17 cellular contexts compared by ENCODE assay signal in genomic region chr1:77316006-77316405, GRCh38. TPM values are rescaled to one million over a fixed set of nuclear protein-coding genes. Genes with fewer than 3 reads are reported as not detected.
DNase-seq lines count a peak whose midpoint lies in the region; ATAC-seq and TF ChIP-seq lines count a peak whose summit lies in the region.
"Had no signal": no experiment of that assay in that cellular context is flagged by ENCODE, and none has a peak within 500 bp of the region (broad histone marks: within the 10 kb centered on the region; RNA-seq: fewer than 3 reads in every experiment).

No MANE protein-coding gene starts in this region.

- H3K4me3 ChIP-seq in epithelial cell of proximal tubule (ENCODE audit: low read depth, low read length) (no peak overlapping the region), mesendoderm (ENCODE audit: low read length) (no peak overlapping the region), right cardiac atrium (ENCODE audit: low read length) (no peak overlapping the region)
- H3K4me3 ChIP-seq: gastrocnemius medialis, SJCRH30, skin epidermis, upper lobe of left lung had no signal

- no peaks in the 10 kb centered on the region for H3K79me2 ChIP-seq in mesendoderm (ENCODE audit: control insufficient read depth, insufficient read depth, low read length)

- no peak overlapping the region for H2BK120ac ChIP-seq in mesendoderm (ENCODE audit: low read depth, low read length)

- DNase-seq in AG20443 (ENCODE audit: low spot score) (peak; percentile 34), M059J (ENCODE audit: low read depth) (peak; percentile 41), epithelial cell of proximal tubule (ENCODE audit: low read depth) (peak; percentile 94), mesendoderm (peak; percentile 37), right cardiac atrium (no peak), nucleus accumbens (lab: John Stamatoyannopoulos, UW) (no peak), H4 (ENCODE audit: low spot score) (no peak)
- DNase-seq: activated CD4-positive, alpha-beta T cell treated with anti-CD3 and anti-CD28 coated beads, Interleukin-2, amount 10 ng/mL, durations not matched to agents 24 days and 14 days; activated naive CD4-positive, alpha-beta T cell treated with Interleukin-2 at 50 U/mL for 16 hours; effector CD4-positive, alpha-beta T cell; gastrocnemius medialis; NCI-H1694 treated with DMSO at 0.1 percent for 48 hours; SJCRH30; upper lobe of left lung had no signal

- H3K4me1 ChIP-seq in mesendoderm (ENCODE audit: control insufficient read depth, low read depth, low read length) (no peaks in the 10 kb centered on the region), right cardiac atrium (ENCODE audit: control insufficient read depth, insufficient read depth, low read length) (no peaks in the 10 kb centered on the region)
- H3K4me1 ChIP-seq: gastrocnemius medialis, SJCRH30, upper lobe of left lung had no signal

- no peak overlapping the region for H2BK15ac ChIP-seq in mesendoderm (replicated peaks; ENCODE audit: low read depth)

- intact Hi-C loops in right cardiac atrium (cut with DNase I), result no loop called here

- H3K27me3 ChIP-seq in mesendoderm (ENCODE audit: insufficient read depth, low read length, poor library complexity), result no peaks in the 10 kb centered on the region
- no peaks in the 10 kb centered on the region for H3K27me3 ChIP-seq in right cardiac atrium (ENCODE audit: control insufficient read depth, insufficient read depth)
- H3K27me3 ChIP-seq: gastrocnemius medialis, SJCRH30, upper lobe of left lung had no signal

- H3K36me3 ChIP-seq in mesendoderm (ENCODE audit: control insufficient read depth, insufficient read depth, low read length), result no peaks in the 10 kb centered on the region
- H3K36me3 ChIP-seq: gastrocnemius medialis, SJCRH30, upper lobe of left lung had no signal

- no peak overlapping the region for H3K4ac ChIP-seq in mesendoderm (ENCODE audit: low read depth, low read length)

- no peak overlapping the region for H3K9ac ChIP-seq in mesendoderm (ENCODE audit: low read length)

- H3K27ac ChIP-seq in mesendoderm (ENCODE audit: low read depth, low read length), result no peak overlapping the region
- no peak overlapping the region for H3K27ac ChIP-seq in right cardiac atrium (ENCODE audit: low read length)
- H3K27ac ChIP-seq: gastrocnemius medialis, SJCRH30, skin epidermis, upper lobe of left lung had no signal

- H2AK5ac ChIP-seq in mesendoderm (ENCODE audit: low read length), result no peak overlapping the region

- H3K9me3 ChIP-seq in right cardiac atrium (ENCODE audit: control insufficient read depth, low read length), result no peaks in the 10 kb centered on the region
- H3K9me3 ChIP-seq: gastrocnemius medialis, SJCRH30, upper lobe of left lung had no signal

- H2BK5ac ChIP-seq in mesendoderm (ENCODE audit: low read length), result no peak overlapping the region

- no peak overlapping the region for H3K18ac ChIP-seq in mesendoderm (ENCODE audit: low read length)

- no peak overlapping the region for H3K23ac ChIP-seq in mesendoderm (ENCODE audit: low read length)

- H3K4me2 ChIP-seq in mesendoderm (ENCODE audit: low read length), result no peak overlapping the region

- ATAC-seq in right cardiac atrium (no peak), GM19328 (IDR thresholded peaks at IDR 0.05; ENCODE audit: unreplicated experiment) (no peak)
- ATAC-seq: gastrocnemius medialis had no signal

- H3K56ac ChIP-seq in mesendoderm (ENCODE audit: low read length), result no peak overlapping the region

- no CpG with 5 or more reads among the region's 1 CpG for WGBS in mesendoderm (ENCODE audit: extremely low coverage, insufficient coverage, low lambda C conversion rate)
- WGBS in right cardiac atrium, result 67% methylated on average over 1 of the region's 1 CpG

- H3K79me1 ChIP-seq in mesendoderm (ENCODE audit: low read length), result no peaks in the 10 kb centered on the region

- no peak overlapping the region for H4K5ac ChIP-seq in mesendoderm (ENCODE audit: low read length)

- H4K8ac ChIP-seq in mesendoderm (ENCODE audit: low read depth, low read length), result no peak overlapping the region

- TF ChIP-seq CTCF in epithelial cell of proximal tubule (conservative IDR thresholded peaks at IDR 0.05; ENCODE audit: low read depth, low read length), result no peak

RNA-seq across cellular contexts. Expression of gene AK5, which starts 34.2 kb away (rescaled TPM):
- 3.7 and 5.6 TPM in 2 replicates for total RNA-seq in M059J (2014; rRNA removed; shearing (Covaris generic))
- 9.3 and 25.0 TPM in 2 replicates for total RNA-seq in epithelial cell of proximal tubule
- 1.8 TPM for polyA plus RNA-seq in mesendoderm (2013, experiment 1 of 2)
- polyA plus RNA-seq in mesendoderm (2013, experiment 2 of 2), result 1.3 TPM
- total RNA-seq in right cardiac atrium, result 1 to 10 TPM; 1.2 to 2.8 (median 1.9) TPM
- 0.79 TPM for polyA plus RNA-seq in right cardiac atrium
- 10.4 and 13.5 TPM in 2 replicates for total RNA-seq in H4 (2014; rRNA removed; shearing (Covaris generic))
- total RNA-seq: mesenteric fat pad had no signal

Comparison
In these comparisons a context has a peak if more than half of its experiments do, and no peak if none do; other contexts are left out.
1. DNase-seq: peak in AG20443 (single experiment), M059J (single experiment), epithelial cell of proximal tubule (single experiment) and mesendoderm (single experiment); none in right cardiac atrium (0 of 3), nucleus accumbens (0 of 56) and H4 (single experiment).